Comparison of ENCODE assay signal across 1 cellular context in the genomic region with DNA sequence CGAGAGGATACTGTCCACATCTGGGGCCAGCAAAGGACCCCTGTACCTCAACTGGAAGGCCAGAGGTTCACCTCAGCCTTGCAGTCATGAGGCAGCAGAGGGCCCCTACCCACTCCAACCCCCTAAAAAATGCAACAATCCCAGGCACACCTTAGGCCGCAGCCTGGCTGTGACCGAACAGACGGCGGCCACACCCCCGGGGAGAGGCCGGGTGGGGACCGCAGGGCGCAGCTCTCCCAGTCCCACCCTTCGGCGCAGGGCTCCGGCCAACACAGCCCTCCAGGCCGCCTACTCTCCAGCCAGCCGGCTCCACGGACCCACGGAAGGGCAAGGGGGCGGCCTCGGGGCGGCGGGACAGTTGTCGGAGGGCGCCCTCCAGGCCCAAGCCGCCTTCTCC.
TF ChIP-seq lines count a peak whose summit lies in the region.

No MANE protein-coding gene starts in this region.

TF ChIP-seq in IMR-90, 13 proteins besides CTCF, POLR2A, EP300 and RAD21 (continued from another document):
- TF ChIP-seq NFE2L2 (IDR thresholded peaks at IDR 0.05; ENCODE audit: low read depth, low read length): no peak
- TF ChIP-seq, protein P1, sequence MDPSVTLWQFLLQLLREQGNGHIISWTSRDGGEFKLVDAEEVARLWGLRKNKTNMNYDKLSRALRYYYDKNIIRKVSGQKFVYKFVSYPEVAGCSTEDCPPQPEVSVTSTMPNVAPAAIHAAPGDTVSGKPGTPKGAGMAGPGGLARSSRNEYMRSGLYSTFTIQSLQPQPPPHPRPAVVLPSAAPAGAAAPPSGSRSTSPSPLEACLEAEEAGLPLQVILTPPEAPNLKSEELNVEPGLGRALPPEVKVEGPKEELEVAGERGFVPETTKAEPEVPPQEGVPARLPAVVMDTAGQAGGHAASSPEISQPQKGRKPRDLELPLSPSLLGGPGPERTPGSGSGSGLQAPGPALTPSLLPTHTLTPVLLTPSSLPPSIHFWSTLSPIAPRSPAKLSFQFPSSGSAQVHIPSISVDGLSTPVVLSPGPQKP (IDR thresholded peaks at IDR 0.05; ENCODE audit: borderline replicate concordance, low read depth, low read length): no peak
- no peak for TF ChIP-seq FOS (IDR thresholded peaks at IDR 0.05; ENCODE audit: low read depth, low read length)
- no peak for TF ChIP-seq MAFK (IDR thresholded peaks at IDR 0.05; ENCODE audit: low read depth, low read length)
- no peak for TF ChIP-seq CHD1 (IDR thresholded peaks at IDR 0.05; ENCODE audit: low read depth, low read length)
- TF ChIP-seq MXI1 (IDR thresholded peaks at IDR 0.05; ENCODE audit: borderline replicate concordance, low read depth, low read length): no peak
- no peak for TF ChIP-seq CEBPB (IDR thresholded peaks at IDR 0.05; ENCODE audit: low read depth, low read length)
- TF ChIP-seq BHLHE40 (IDR thresholded peaks at IDR 0.05; ENCODE audit: low read depth, low read length): no peak
- TF ChIP-seq, protein P2, sequence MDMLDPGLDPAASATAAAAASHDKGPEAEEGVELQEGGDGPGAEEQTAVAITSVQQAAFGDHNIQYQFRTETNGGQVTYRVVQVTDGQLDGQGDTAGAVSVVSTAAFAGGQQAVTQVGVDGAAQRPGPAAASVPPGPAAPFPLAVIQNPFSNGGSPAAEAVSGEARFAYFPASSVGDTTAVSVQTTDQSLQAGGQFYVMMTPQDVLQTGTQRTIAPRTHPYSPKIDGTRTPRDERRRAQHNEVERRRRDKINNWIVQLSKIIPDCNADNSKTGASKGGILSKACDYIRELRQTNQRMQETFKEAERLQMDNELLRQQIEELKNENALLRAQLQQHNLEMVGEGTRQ (IDR thresholded peaks at IDR 0.05; ENCODE audit: low read depth, low read length): no peak
- no peak for TF ChIP-seq SMC3 (IDR thresholded peaks at IDR 0.05; ENCODE audit: low read depth, low read length)
TF ChIP-seq in IMR-90: peak in this region for 0.
